Comparison of ENCODE assay signal across 1 cellular context in the genomic region with DNA sequence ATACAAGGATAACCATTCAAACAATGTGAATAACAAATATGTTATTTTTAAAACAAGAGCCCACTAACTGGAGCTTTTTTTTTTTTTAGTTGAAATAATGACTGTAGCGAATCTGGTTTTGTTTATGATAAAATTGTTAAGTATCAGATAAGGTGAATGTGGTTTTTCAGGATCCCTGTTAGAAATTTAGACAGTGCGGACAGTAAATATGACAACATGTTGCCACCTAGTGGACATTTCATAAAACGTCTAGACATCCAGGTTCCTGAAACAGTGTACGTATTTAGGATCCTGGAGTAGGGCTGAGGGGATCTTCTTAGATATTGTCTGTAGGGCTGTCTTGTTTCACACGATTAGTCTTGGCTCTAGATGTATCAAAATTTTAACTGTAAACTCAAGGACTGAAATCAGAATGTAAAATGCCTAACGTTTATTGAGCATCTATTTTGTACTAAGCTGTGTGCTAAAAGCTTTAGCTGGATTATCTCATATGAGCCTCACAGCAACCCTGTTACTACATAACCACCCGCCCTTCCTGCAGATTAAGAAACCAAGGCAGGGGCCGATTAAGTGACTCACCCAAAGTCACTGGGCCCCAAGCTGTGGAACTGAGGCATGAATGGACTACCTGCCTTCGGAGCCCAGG.
TF ChIP-seq lines count a peak whose summit lies in the region.

No MANE protein-coding gene starts in this region.

TF ChIP-seq in GM23338, 12 proteins besides CTCF, POLR2A, EP300 and RAD21:
- TF ChIP-seq ZNF462 (CRISPR knock-in tag; IDR thresholded peaks at IDR 0.05): no peak
TF ChIP-seq in GM23338: peak in this region for 0.
